ENCODE assay signal across 11 cellular contexts in the genomic region with DNA sequence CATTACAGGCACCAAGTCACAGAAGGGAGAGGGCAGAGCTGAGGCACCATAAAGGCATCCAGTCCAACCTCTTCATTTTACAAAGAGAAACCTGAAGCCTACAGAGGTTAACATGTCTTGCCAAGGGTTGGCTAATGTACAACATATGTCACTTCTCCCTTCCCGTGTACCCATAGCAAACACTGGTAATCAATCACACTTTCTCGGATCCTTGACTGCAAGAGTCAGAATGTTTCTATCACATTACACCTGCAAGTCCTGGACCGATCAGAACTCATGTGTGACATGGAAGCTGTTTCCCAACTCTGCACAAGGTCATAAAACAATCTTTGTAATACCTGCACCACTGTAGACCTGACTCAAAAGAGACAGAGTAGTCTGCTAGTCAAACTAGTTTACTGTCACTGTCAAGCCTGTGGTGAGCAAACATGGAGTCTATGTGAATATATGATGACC. TPM values are rescaled to one million over a fixed set of nuclear protein-coding genes. Genes with fewer than 3 reads are reported as not detected.
DNase-seq lines count a peak whose midpoint lies in the region; ATAC-seq, FAIRE-seq and TF ChIP-seq lines count a peak whose summit lies in the region.
"Had no signal": no experiment of that assay in that cellular context is flagged by ENCODE, and none has a peak within 500 bp of the region (broad histone marks: within the 10 kb centered on the region; RNA-seq: fewer than 3 reads in every experiment).

No MANE protein-coding gene starts in this region.

- no peak overlapping the region for H3T11ph ChIP-seq in H9 (ENCODE audit: low read length)

- no peaks in the 10 kb centered on the region for H3K4me1 ChIP-seq in H9 (ENCODE audit: insufficient read depth, low read length)

- no peak overlapping the region for H4K91ac ChIP-seq in H9 (ENCODE audit: insufficient read length, low read depth, low read length)

- no peaks in the 10 kb centered on the region for H3K27me3 Mint-ChIP-seq in naive thymus-derived CD8-positive, alpha-beta T cell
- peaks cover 6% of the 10 kb centered on the region for H3K27me3 Mint-ChIP-seq in endothelial cell (ENCODE audit: unreplicated experiment)
- peaks cover 22% of the 10 kb centered on the region for H3K27me3 Mint-ChIP-seq in H9 (ENCODE audit: low read depth)

- ATAC-seq in GM18870 (IDR thresholded peaks at IDR 0.05; ENCODE audit: unreplicated experiment) (peak; percentile 43), GM21786 (IDR thresholded peaks at IDR 0.05; ENCODE audit: unreplicated experiment) (peak; percentile 32), HG03196 (IDR thresholded peaks at IDR 0.05; ENCODE audit: unreplicated experiment) (no peak)
- ATAC-seq in naive thymus-derived CD8-positive, alpha-beta T cell: peak; percentile 15 to 33

- no peak overlapping the region for H3K27ac ChIP-seq in H9 (ENCODE audit: insufficient read length, low read depth, low read length)

- H4K5ac ChIP-seq in H9 (ENCODE audit: insufficient read length, low read depth, low read length): no peak overlapping the region

- no peak overlapping the region for H3K14ac ChIP-seq in H9 (ENCODE audit: insufficient read depth, low read length)

- no peak overlapping the region for H3K4ac ChIP-seq in H9 (ENCODE audit: low read depth, low read length)

- H3K79me2 ChIP-seq in H9 (ENCODE audit: insufficient read depth, low read length): no peaks in the 10 kb centered on the region

- peaks cover 4 to 27% (median 25%) of the 10 kb centered on the region in 3 donors for H3K36me3 Mint-ChIP-seq in naive thymus-derived CD8-positive, alpha-beta T cell
- H3K36me3 Mint-ChIP-seq in endothelial cell (ENCODE audit: low read depth, unreplicated experiment): no peaks in the 10 kb centered on the region
- H3K36me3 Mint-ChIP-seq in H9 (ENCODE audit: insufficient read depth in 1 of 3, low read depth in 3 of 3): no peaks in the 10 kb centered on the region

- WGBS in H9 (ENCODE audit: extremely low coverage, insufficient read length, low lambda C conversion rate): no CpG with 5 or more reads among the region's 3 CpGs

- no peak overlapping the region for H3K23ac ChIP-seq in H9 (ENCODE audit: insufficient read length, low read depth, low read length)

- H2BK5ac ChIP-seq in H9 (ENCODE audit: insufficient read length, low read length): no peak overlapping the region

- no peaks in the 10 kb centered on the region for H3K79me1 ChIP-seq in H9 (ENCODE audit: insufficient read depth, low read depth, low read length, poor library complexity, severe bottlenecking)

- H2BK12ac ChIP-seq in H9 (ENCODE audit: insufficient read length, low read depth, low read length): no peak overlapping the region

- FAIRE-seq in frontal cortex (lab: Jason Lieb, UNC): no peak

- H3K9me3 ChIP-seq in H9 (ENCODE audit: control insufficient read depth, low read depth, low read length): no peaks in the 10 kb centered on the region

- no peak overlapping the region for H4K8ac ChIP-seq in H9 (replicated peaks; ENCODE audit: insufficient read length, low read depth, low read length)

- peak overlapping the region; percentile 93 to 98 (median 95) for H3K27ac Mint-ChIP-seq in naive thymus-derived CD8-positive, alpha-beta T cell
- no peak overlapping the region for H3K27ac Mint-ChIP-seq in endothelial cell (ENCODE audit: unreplicated experiment)
- H3K27ac Mint-ChIP-seq in H9: no peak overlapping the region

- H2AFZ ChIP-seq in H9 (ENCODE audit: low read length): no peak overlapping the region

- H2BK120ac ChIP-seq in H9 (ENCODE audit: low read depth, low read length, poor library complexity, severe bottlenecking): no peak overlapping the region

- no peak overlapping the region for H3K18ac ChIP-seq in H9 (ENCODE audit: insufficient read length, low read depth, low read length)

- no peak overlapping the region for H3K9ac ChIP-seq in H9 (ENCODE audit: extremely low read depth, insufficient read length, low read length)

- peaks cover 0 to 3% (median 0%) of the 10 kb centered on the region in 9 donors for H3K9me3 Mint-ChIP-seq in naive thymus-derived CD8-positive, alpha-beta T cell
- H3K9me3 Mint-ChIP-seq in endothelial cell (ENCODE audit: unreplicated experiment) (no peaks in the 10 kb centered on the region), H9 (no peaks in the 10 kb centered on the region)

- no peak overlapping the region for H3K56ac ChIP-seq in H9 (ENCODE audit: insufficient read length, low read depth, low read length)

- peaks cover 48 to 92% (median 77%) of the 10 kb centered on the region in 4 donors for H3K4me1 Mint-ChIP-seq in naive thymus-derived CD8-positive, alpha-beta T cell
- H3K4me1 Mint-ChIP-seq in endothelial cell (ENCODE audit: unreplicated experiment): peaks cover 20% of the 10 kb centered on the region
- peaks cover under 1 to 3% of the 10 kb centered on the region in 2 experiments; a peak in 2 of 4 replicates for H3K4me1 Mint-ChIP-seq in H9

- H3K4me2 ChIP-seq in H9 (ENCODE audit: insufficient read depth, insufficient read length, low read length): no peak overlapping the region

- TF ChIP-seq CTCF in endothelial cell (IDR thresholded peaks at IDR 0.05; ENCODE audit: unreplicated experiment) (no peak), H9 (conservative IDR thresholded peaks at IDR 0.05) (no peak)

- H2BK20ac ChIP-seq in H9 (ENCODE audit: low read depth, low read length, poor library complexity, severe bottlenecking): no peak overlapping the region

- H3K23me2 ChIP-seq in H9 (ENCODE audit: insufficient read length, low read depth, low read length, poor library complexity, severe bottlenecking): peaks cover 4% of the 10 kb centered on the region

- peak overlapping the region; percentile 92 to 99 (median 96) for H3K4me3 Mint-ChIP-seq in naive thymus-derived CD8-positive, alpha-beta T cell
- H3K4me3 Mint-ChIP-seq in endothelial cell (ENCODE audit: unreplicated experiment) (no peak overlapping the region), H9 (no peak overlapping the region)

- H2BK15ac ChIP-seq in H9 (ENCODE audit: low read depth, low read length): no peak overlapping the region

- POLR2A ChIA-PET in naive thymus-derived CD8-positive, alpha-beta T cell (lab: Charles Lee): interaction anchor here (0.7 to 15.8 kb wide), 9 partner anchors 9 to 115 kb away, joined by 3 to 582 read pairs (median 7); no protein-coding TSS in a partner anchor

- peaks cover 8% of the 10 kb centered on the region; the same call in 1 of the 2 replicates for H3K27me3 ChIP-seq in H9 (ENCODE audit: insufficient read depth, low read length)

- DNase-seq in NCI-H2029 treated with DMSO at 0.1 percent for 48 hours (lab: John Stamatoyannopoulos, UW): peak; percentile 77
- no peak for DNase-seq in naive thymus-derived CD8-positive, alpha-beta T cell
- DNase-seq in frontal cortex (ENCODE audit: low spot score in 2 of 2): no peak
- no peak for DNase-seq in endothelial cell (ENCODE audit: low spot score)
- no peak for DNase-seq in H9
- DNase-seq: foreskin melanocyte, NCI-H524, posterior cingulate gyrus had no signal

- no peak overlapping the region for H2AK5ac ChIP-seq in H9 (ENCODE audit: insufficient read length, low read length)

- no peaks in the 10 kb centered on the region for H4K20me1 ChIP-seq in H9 (ENCODE audit: control insufficient read depth, insufficient read depth, insufficient read length)

RNA-seq across cellular contexts. Expression of a gene that starts 6.0 kb away (rescaled TPM):
- 100 to 1,000 TPM; 269 to 279 TPM for total RNA-seq in naive thymus-derived CD8-positive, alpha-beta T cell
- polyA plus RNA-seq in naive thymus-derived CD8-positive, alpha-beta T cell: 10 to 100 TPM; 85.8 to 96.1 (median 94.2) TPM
- total RNA-seq in frontal cortex (101 TPM), endothelial cell (ENCODE audit: unreplicated experiment) (8.1 TPM), H9 (2021) (1.8 and 1.9 TPM in 2 replicates)

Comparison
In these comparisons a context has a peak if more than half of its experiments do, and no peak if none do; other contexts are left out.
1. H3K27ac Mint-ChIP-seq: peak in naive thymus-derived CD8-positive, alpha-beta T cell (10 of 10); none in endothelial cell (single experiment) and H9 (0 of 3).
2. H3K4me3 Mint-ChIP-seq: peak in naive thymus-derived CD8-positive, alpha-beta T cell (10 of 10); none in endothelial cell (single experiment) and H9 (0 of 2).
3. RNA of a gene that starts 6.0 kb away (total RNA-seq): 269 to 279 TPM in naive thymus-derived CD8-positive, alpha-beta T cell and 101 TPM in frontal cortex (single experiment); 8.1 TPM in endothelial cell (single experiment) and 1.8 to 1.9 TPM in H9; every median in the first group is over 10 times any median in the second.